In the genomic region with DNA sequence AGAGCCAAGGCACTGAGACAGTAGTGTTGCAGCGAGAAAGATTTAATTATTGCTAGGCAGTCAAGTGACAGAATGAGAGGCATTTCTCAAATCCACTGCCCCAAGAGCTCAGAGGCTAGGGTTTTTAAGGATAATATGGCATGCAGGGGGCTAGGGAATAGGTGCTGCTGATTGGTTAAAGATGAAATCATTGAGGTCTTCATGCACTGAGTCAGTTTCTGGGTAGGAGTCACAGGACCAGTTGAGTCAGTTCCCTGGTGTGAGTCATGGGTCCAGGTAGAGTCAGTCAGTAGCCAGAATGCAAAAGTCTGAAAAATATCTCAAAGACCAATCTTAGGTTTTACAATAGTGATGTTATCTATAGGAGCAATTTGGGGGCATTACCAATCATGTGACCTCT, we compare ENCODE assay signal across 18 cellular contexts.
A peak's percentile ranks its signal among the peaks of the same experiment; 100 is the strongest.
DNase-seq lines count a peak whose midpoint lies in the region; TF ChIP-seq lines count a peak whose summit lies in the region.
"Had no signal": no experiment of that assay in that cellular context is flagged by ENCODE, and none has a peak within 500 bp of the region (broad histone marks: within the 10 kb centered on the region; RNA-seq: fewer than 3 reads in every experiment).

No MANE protein-coding gene starts in this region.

- in situ Hi-C loops in brain microvascular endothelial cell (cut with HindIII; ENCODE audit: low pct_ligation_motif_present, low sequenced_read_pairs): no loop called here

- no peaks in the 10 kb centered on the region for H3K9me3 ChIP-seq in smooth muscle cell (replicated peaks; ENCODE audit: low read depth)
- H3K9me3 ChIP-seq: ascending aorta, gastrocnemius medialis, left lung, uterus had no signal

- peak overlapping the region; percentile 29 for H3K9ac ChIP-seq in smooth muscle cell (ENCODE audit: low read depth)

- DNase-seq in activated T-cell treated with anti-CD3 and anti-CD28 coated beads, Interleukin-2, amount 50 U/mL, for 48 hours: peak; percentile 20 to 47
- DNase-seq in activated T-cell treated with anti-CD3 and anti-CD28 coated beads, Interleukin-2, amount 50 U/mL, for 1 hour: no peak
- DNase-seq in HK-2 (ENCODE audit: unreplicated experiment): peak; percentile 42
- peak; percentile 2 for DNase-seq in brain microvascular endothelial cell
- DNase-seq in smooth muscle cell (lab: John Stamatoyannopoulos, UW; ENCODE audit: unreplicated experiment): no peak
- no peak for DNase-seq in NCI-H1105 treated with DMSO at 0.1 percent for 48 hours (lab: John Stamatoyannopoulos, UW)
- no peak for DNase-seq in GDM1 (lab: John Stamatoyannopoulos, UW)
- no peak for DNase-seq in NCI-H69 (lab: John Stamatoyannopoulos, UW)
- DNase-seq: activated gamma-delta T cell treated with Interleukin-2 at 50 U/mL for 16 hours; CD8-positive, alpha-beta memory T cell; DMS79 treated with DMSO at 0.1 percent for 48 hours; gastrocnemius medialis; left lung; NCI-H1436 treated with DMSO at 0.1 percent for 48 hours; NCI-H82; RPMI8226; uterus had no signal

- no peaks in the 10 kb centered on the region for H3K36me3 ChIP-seq in brain microvascular endothelial cell (replicated peaks)
- H3K36me3 ChIP-seq in smooth muscle cell (ENCODE audit: low read depth): no peaks in the 10 kb centered on the region
- H3K36me3 ChIP-seq: ascending aorta, gastrocnemius medialis, left lung, uterus had no signal

- H4K20me1 ChIP-seq in smooth muscle cell (ENCODE audit: low read depth): no peaks in the 10 kb centered on the region

- H3K27ac ChIP-seq in brain microvascular endothelial cell (no peak overlapping the region), smooth muscle cell (ENCODE audit: low read depth) (peak overlapping the region; percentile 78)
- H3K27ac ChIP-seq: ascending aorta, gastrocnemius medialis, left lung, uterus had no signal

- no peaks in the 10 kb centered on the region for H3F3A ChIP-seq in smooth muscle cell (ENCODE audit: low read depth)

- TF ChIP-seq CTCF in brain microvascular endothelial cell (IDR thresholded peaks at IDR 0.05; ENCODE audit: low read depth, low read length, missing control alignments): no peak
- TF ChIP-seq CTCF in smooth muscle cell (IDR thresholded peaks at IDR 0.05; ENCODE audit: borderline replicate concordance, insufficient read depth, poor library complexity, severe bottlenecking): no peak

- H3K4me2 ChIP-seq in smooth muscle cell: no peak overlapping the region

- H3K4me1 ChIP-seq in smooth muscle cell (ENCODE audit: low read depth): peaks cover 9% of the 10 kb centered on the region
- H3K4me1 ChIP-seq: ascending aorta, gastrocnemius medialis, left lung, uterus had no signal

- H2AFZ ChIP-seq in smooth muscle cell (ENCODE audit: low read depth): no peak overlapping the region

- H3K27me3 ChIP-seq in brain microvascular endothelial cell (replicated peaks) (no peaks in the 10 kb centered on the region), smooth muscle cell (ENCODE audit: low read depth) (no peaks in the 10 kb centered on the region)
- H3K27me3 ChIP-seq: ascending aorta, gastrocnemius medialis, left lung, uterus had no signal

- no peak overlapping the region for H3K4me3 ChIP-seq in brain microvascular endothelial cell (ENCODE audit: low read depth, low read length)
- H3K4me3 ChIP-seq in smooth muscle cell: no peak overlapping the region
- H3K4me3 ChIP-seq: ascending aorta, gastrocnemius medialis, left lung, uterus had no signal

- H3K79me2 ChIP-seq in smooth muscle cell (ENCODE audit: low read depth): no peaks in the 10 kb centered on the region

- WGBS in smooth muscle cell (ENCODE audit: low lambda C conversion rate): 79% methylated on average over 1 of the region's 1 CpG

Comparison
In these comparisons a context has a peak if more than half of its experiments do, and no peak if none do; other contexts are left out.
1. DNase-seq: peak in activated T-cell treated with anti-CD3 and anti-CD28 coated beads, Interleukin-2, amount 50 U/mL, for 48 hours (2 of 2), HK-2 (single experiment) and brain microvascular endothelial cell (single experiment); none in activated T-cell treated with anti-CD3 and anti-CD28 coated beads, Interleukin-2, amount 50 U/mL, for 1 hour (single experiment), smooth muscle cell (single experiment), NCI-H1105 treated with DMSO at 0.1 percent for 48 hours (single experiment), GDM1 (single experiment) and NCI-H69 (single experiment).